In genomic region chr12:47779301-47779942, GRCh38 we compare ENCODE assay signal across 8 cellular contexts. TPM values are rescaled to one million over a fixed set of nuclear protein-coding genes. Genes with fewer than 3 reads are reported as not detected.
DNase-seq lines count a peak whose midpoint lies in the region; ATAC-seq, FAIRE-seq and TF ChIP-seq lines count a peak whose summit lies in the region.

No MANE protein-coding gene starts in this region.

- H3K9me3 ChIP-seq in K562 (replicated peaks; ENCODE audit: control insufficient read depth, insufficient read depth, low read depth, low read length) (no peaks in the 10 kb centered on the region), iPS-15b (ENCODE audit: control insufficient read depth, insufficient read depth, low read length) (no peaks in the 10 kb centered on the region)

- peak; percentile 82 for ATAC-seq in HG02870 (IDR thresholded peaks at IDR 0.05; ENCODE audit: unreplicated experiment)
- ATAC-seq in K562 = peak; percentile 75

- BruUV-seq in K562 (replicated peaks; lab: Mats Ljungman, UMichigan) = no TSS peak

- peaks cover 17% of the 10 kb centered on the region; the same call in 1 of the 2 replicates for H4K20me1 ChIP-seq in K562 (replicated peaks; ENCODE audit: control insufficient read depth, insufficient read depth, low read length)

- no peak overlapping the region; a peak in 1 of 4 replicates for H3K9ac ChIP-seq in K562 (ENCODE audit: insufficient read depth in 1 of 2, low read depth in 2 of 2, low read length in 2 of 2)
- no peak overlapping the region for H3K9ac ChIP-seq in iPS-15b (ENCODE audit: low read depth, low read length)

- POLR2A ChIA-PET in K562 (lab: Yijun Ruan, JAX) = interaction anchor here (0.6 to 5.4 kb wide), 6 partner anchors 8 to 79 kb away, joined by 3 to 38 read pairs (median 4); partner anchors contain the start of gene RAPGEF3

- TF ChIP-seq CTCF in K562 (IDR thresholded peaks at IDR 0.05 in 2 of 3, conservative IDR thresholded peaks at IDR 0.05 in 1 of 3; ENCODE audit: insufficient read depth in 2 of 3, low read depth in 1 of 3, low read length in 3 of 3) = peak; percentile 90 to 97 (median 95)

- no peak overlapping the region for H3K27ac ChIP-seq in K562 (ENCODE audit: extremely low read depth, low read depth, low read length)

- in situ Hi-C loops in K562 (cut with MboI) = loop anchor here (10.0 kb wide), 1 partner anchor 65 kb away; no protein-coding TSS in a partner anchor

- no peak overlapping the region for H3K4me3 ChIP-seq in K562
- H3K4me3 ChIP-seq in iPS-15b (ENCODE audit: low read depth, low read length) = peak overlapping the region; percentile 35

- H3K27me3 ChIP-seq in K562 (ENCODE audit: control insufficient read depth in 2 of 2, insufficient read depth in 2 of 2, low read length in 2 of 2) (no peaks in the 10 kb centered on the region), iPS-15b (ENCODE audit: control insufficient read depth, insufficient read depth, low read length) (peaks cover 3% of the 10 kb centered on the region)

- WGBS in K562 (ENCODE audit: insufficient coverage, low coverage, missing lambda C conversion rate) = 43% methylated on average over 19 of the region's 19 CpGs

- peak; percentile 57 for FAIRE-seq in TTC549 (lab: Jason Lieb, UNC)
- FAIRE-seq in K562 (lab: Jason Lieb, UNC) = peak; percentile 97

- H3K4me2 ChIP-seq in K562 (ENCODE audit: insufficient read depth, low read length) = no peak overlapping the region; the same call in 1 of the 2 replicates

- H3K79me2 ChIP-seq in K562 (ENCODE audit: control insufficient read depth, insufficient read depth, low read length) = peaks cover 58% of the 10 kb centered on the region

- H2AFZ ChIP-seq in K562 (ENCODE audit: low read depth, low read length) = no peak overlapping the region

- intact Hi-C loops in K562 (cut with micrococcal nuclease) = loop anchor here (1.0 kb wide), 3 partner anchors 37 to 64 kb away; no protein-coding TSS in a partner anchor

- TF ChIP-seq RAD21 in K562 (CRISPR knock-in tag; conservative IDR thresholded peaks at IDR 0.05 in 1 of 2, IDR thresholded peaks at IDR 0.05 in 1 of 2) = peak; percentile 89 to 94

- H3K36me3 ChIP-seq in K562 (ENCODE audit: control insufficient read depth, insufficient read depth, low read length) (peaks cover 59% of the 10 kb centered on the region; the same call in 2 of the 3 replicates), iPS-15b (ENCODE audit: control insufficient read depth, insufficient read depth, low read length) (peaks cover 5% of the 10 kb centered on the region)

- DNase-seq in SIG-M5 treated with dmso at 0.1 percent for 504 hours (lab: John Stamatoyannopoulos, UW; ENCODE audit: unreplicated experiment) (peak; percentile 86), SIG-M5 (lab: John Stamatoyannopoulos, UW) (no peak), NCI-H1930 (lab: John Stamatoyannopoulos, UW) (peak; percentile 70 to 84), K562 (ENCODE audit: extremely low read depth in 1 of 4, low spot score in 3 of 4) (peak; percentile 71 to 92 (median 76))
- peak; percentile 94 for DNase-seq in stimulated activated CD4-positive, alpha-beta T cell treated with anti-CD3 and anti-CD28 coated beads, Interleukin-12 subunit alpha, Interleukin-12 subunit beta, amount 100 ng/mL, for 4 hours

- peak; percentile 13; the same call in 1 of the 2 replicates for TF ChIP-seq EP300 in K562 (IDR thresholded peaks at IDR 0.05; ENCODE audit: low read length)

- TF ChIP-seq POLR2A in K562 (conservative IDR thresholded peaks at IDR 0.05) = no peak

- H3K9me1 ChIP-seq in K562 (ENCODE audit: control insufficient read depth, insufficient read depth, low read length) = peaks cover 5% of the 10 kb centered on the region

- H3K4me1 ChIP-seq in K562 (replicated peaks in 1 of 2; ENCODE audit: control insufficient read depth in 2 of 2, insufficient read depth in 2 of 2, low read length in 2 of 2) = peaks cover 47 to 78% of the 10 kb centered on the region in 2 experiments
- peaks cover 19% of the 10 kb centered on the region for H3K4me1 ChIP-seq in iPS-15b (ENCODE audit: control insufficient read depth, insufficient read depth, low read length)

- CTCF ChIA-PET in K562 (lab: Yijun Ruan, JAX; ENCODE audit: low intra/inter-chr PET ratio) = interaction anchor here (0.7 to 4.5 kb wide), 5 partner anchors 12 to 64 kb away, joined by 3 to 42 read pairs (median 6); partner anchors contain the start of gene RAPGEF3

RNA-seq across cellular contexts. Expression of gene SLC48A1, which starts 6.4 kb away (rescaled TPM):
- 18.5 and 36.8 TPM in 2 replicates for total RNA-seq in K562 (2011; cell fraction: chromatin; rRNA removed; ENCODE audit: low replicate concordance)
- total RNA-seq in K562 (2011; cell fraction: nucleolus; rRNA removed) = 31.2 and 31.5 TPM in 2 replicates
- 45.5 and 69.2 TPM in 2 replicates for total RNA-seq in K562 (2011; cell fraction: nucleoplasm; rRNA removed)
- 16.3 and 25.4 TPM in 2 replicates for total RNA-seq in K562 (2014; rRNA removed)
- 13.1 and 18.3 TPM in 2 replicates for total RNA-seq in K562 (2014; rRNA removed; fragmentation: Illumina TruSeq; extraction: Trizol)
- 16.1 and 16.2 TPM in 2 replicates for total RNA-seq in K562 (2015; rRNA removed; fragmentation: Illumina TruSeq; extraction: Trizol)
- total RNA-seq in K562 (2021) = 37.5 and 41.9 TPM in 2 replicates
- polyA plus RNA-seq in K562 (2011; rRNA removed) = 10.7 and 15.7 TPM in 2 replicates
- polyA plus RNA-seq in K562 (2011; cell fraction: cytosol; rRNA removed) = 16.7 and 26.0 TPM in 2 replicates
- polyA plus RNA-seq in K562 (2011; cell fraction: nucleus; rRNA removed) = 25.7 and 35.1 TPM in 2 replicates
- 22.2 and 44.4 TPM in 2 replicates for polyA plus RNA-seq in K562 (2012)
- polyA plus RNA-seq in K562 (2014; fragmentation: Illumina TruSeq; extraction: Trizol) = 28.6 and 30.4 TPM in 2 replicates
- 10 to 100 TPM; 23.5 to 26.9 TPM for polyA plus RNA-seq in K562 (2014; fragmentation: Nextera tagmentation; extraction: Ambion mirVana)
- polyA plus RNA-seq in K562 (2014; rRNA removed) = 18.7 and 23.6 TPM in 2 replicates
- 7.6 and 8.9 TPM in 2 replicates for polyA minus RNA-seq in K562 (2011; rRNA and poly(A)+ RNA removed)
- 14.8 and 17.6 TPM in 2 replicates for polyA minus RNA-seq in K562 (2011; cell fraction: cytosol; rRNA and poly(A)+ RNA removed)
- 6.9 and 11.6 TPM in 2 replicates for polyA minus RNA-seq in K562 (2011; cell fraction: nucleus; rRNA and poly(A)+ RNA removed)

RNA-seq across cellular contexts. Expression of gene RAPGEF3, which starts 20.7 kb away (rescaled TPM):
- 1.5 and 4.3 TPM in 2 replicates for total RNA-seq in K562 (2011; cell fraction: chromatin; rRNA removed; ENCODE audit: low replicate concordance)
- 2.2 and 2.3 TPM in 2 replicates for total RNA-seq in K562 (2011; cell fraction: nucleolus; rRNA removed)
- 1.7 and 2.3 TPM in 2 replicates for total RNA-seq in K562 (2011; cell fraction: nucleoplasm; rRNA removed)
- total RNA-seq in K562 (2014; rRNA removed) (0.45 and 0.78 TPM in 2 replicates), K562 (2014; rRNA removed; fragmentation: Illumina TruSeq; extraction: Trizol) (0.15 and 0.16 TPM in 2 replicates), K562 (2015; rRNA removed; fragmentation: Illumina TruSeq; extraction: Trizol) (0.15 and 0.33 TPM in 2 replicates), K562 (2021) (0.78 and 1.3 TPM in 2 replicates)
- polyA plus RNA-seq in K562 (2011; rRNA removed) (0.38 and 0.61 TPM in 2 replicates), K562 (2014; fragmentation: Illumina TruSeq; extraction: Trizol) (0.37 and 0.43 TPM in 2 replicates), K562 (2014; fragmentation: Nextera tagmentation; extraction: Ambion mirVana) (under 1 TPM in 1 of 2 experiments, not detected in 1; 0.03 TPM), K562 (2014; rRNA removed) (0.44 and 1.1 TPM in 2 replicates)
- polyA plus RNA-seq in K562 (2011; cell fraction: cytosol; rRNA removed) = 0.49 and 0.50 TPM in 2 replicates
- polyA plus RNA-seq in K562 (2011; cell fraction: nucleus; rRNA removed) = 2.9 and 5.0 TPM in 2 replicates
- 0.76 and 2.1 TPM in 2 replicates for polyA plus RNA-seq in K562 (2012)
- polyA minus RNA-seq in K562 (2011; rRNA and poly(A)+ RNA removed) = 0.60 and 0.78 TPM in 2 replicates
- polyA minus RNA-seq in K562 (2011; cell fraction: cytosol; rRNA and poly(A)+ RNA removed) = not detected in 2 replicates
- polyA minus RNA-seq in K562 (2011; cell fraction: nucleus; rRNA and poly(A)+ RNA removed) = 1.3 and 3.3 TPM in 2 replicates

RNA-seq across cellular contexts. Expression of gene HDAC7, which starts 40.3 kb away (rescaled TPM):
- 123 and 300 TPM in 2 replicates for total RNA-seq in K562 (2011; cell fraction: chromatin; rRNA removed; ENCODE audit: low replicate concordance)
- 143 and 147 TPM in 2 replicates for total RNA-seq in K562 (2011; cell fraction: nucleolus; rRNA removed)
- total RNA-seq in K562 (2011; cell fraction: nucleoplasm; rRNA removed) = 123 and 161 TPM in 2 replicates
- total RNA-seq in K562 (2014; rRNA removed) (38.4 and 57.4 TPM in 2 replicates), K562 (2014; rRNA removed; fragmentation: Illumina TruSeq; extraction: Trizol) (22.2 and 30.2 TPM in 2 replicates), K562 (2015; rRNA removed; fragmentation: Illumina TruSeq; extraction: Trizol) (26.7 and 28.2 TPM in 2 replicates), K562 (2021) (119 and 129 TPM in 2 replicates)
- polyA plus RNA-seq in K562 (2011; rRNA removed) (31.1 and 33.7 TPM in 2 replicates), K562 (2014; fragmentation: Illumina TruSeq; extraction: Trizol) (71.9 and 82.7 TPM in 2 replicates), K562 (2014; fragmentation: Nextera tagmentation; extraction: Ambion mirVana) (1 to 10 TPM; 2.5 to 3.8 TPM), K562 (2014; rRNA removed) (78.0 and 82.7 TPM in 2 replicates)
- 20.6 and 43.9 TPM in 2 replicates for polyA plus RNA-seq in K562 (2011; cell fraction: cytosol; rRNA removed)
- polyA plus RNA-seq in K562 (2011; cell fraction: nucleus; rRNA removed) = 215 and 430 TPM in 2 replicates
- 67.8 and 112 TPM in 2 replicates for polyA plus RNA-seq in K562 (2012)
- 8.5 and 12.0 TPM in 2 replicates for polyA minus RNA-seq in K562 (2011; rRNA and poly(A)+ RNA removed)
- 28.2 and 32.6 TPM in 2 replicates for polyA minus RNA-seq in K562 (2011; cell fraction: cytosol; rRNA and poly(A)+ RNA removed)
- polyA minus RNA-seq in K562 (2011; cell fraction: nucleus; rRNA and poly(A)+ RNA removed) = 41.2 and 50.1 TPM in 2 replicates

RNA-seq across cellular contexts. Expression of gene ENDOU, which starts 54.1 kb away (rescaled TPM):
- total RNA-seq in K562 (2011; cell fraction: chromatin; rRNA removed; ENCODE audit: low replicate concordance) = not detected in 2 replicates
- total RNA-seq in K562 (2011; cell fraction: nucleolus; rRNA removed) = not detected in 2 replicates
- total RNA-seq in K562 (2011; cell fraction: nucleoplasm; rRNA removed) = not detected in 2 replicates
- total RNA-seq in K562 (2014; rRNA removed) (0.04 TPM in 1 of 2 replicates, not detected in the other), K562 (2014; rRNA removed; fragmentation: Illumina TruSeq; extraction: Trizol) (not detected in 2 replicates), K562 (2015; rRNA removed; fragmentation: Illumina TruSeq; extraction: Trizol) (not detected in 2 replicates), K562 (2021) (not detected in 2 replicates)
- polyA plus RNA-seq in K562 (2011; rRNA removed) (0.03 TPM in 1 of 2 replicates, not detected in the other), K562 (2014; fragmentation: Illumina TruSeq; extraction: Trizol) (not detected in 2 replicates), K562 (2014; fragmentation: Nextera tagmentation; extraction: Ambion mirVana) (not detected), K562 (2014; rRNA removed) (not detected in 2 replicates)
- polyA plus RNA-seq in K562 (2011; cell fraction: cytosol; rRNA removed) = 0.04 TPM in 1 of 2 replicates, not detected in the other
- 0.16 TPM in 1 of 2 replicates, not detected in the other for polyA plus RNA-seq in K562 (2011; cell fraction: nucleus; rRNA removed)
- polyA plus RNA-seq in K562 (2012) = 0.17 TPM in 1 of 2 replicates, not detected in the other
- 0.12 TPM in 1 of 2 replicates, not detected in the other for polyA minus RNA-seq in K562 (2011; rRNA and poly(A)+ RNA removed)
- not detected in 2 replicates for polyA minus RNA-seq in K562 (2011; cell fraction: cytosol; rRNA and poly(A)+ RNA removed)
- polyA minus RNA-seq in K562 (2011; cell fraction: nucleus; rRNA and poly(A)+ RNA removed) = not detected in 2 replicates
